Comparison of ENCODE assay signal across 10 cellular contexts in the genomic region with DNA sequence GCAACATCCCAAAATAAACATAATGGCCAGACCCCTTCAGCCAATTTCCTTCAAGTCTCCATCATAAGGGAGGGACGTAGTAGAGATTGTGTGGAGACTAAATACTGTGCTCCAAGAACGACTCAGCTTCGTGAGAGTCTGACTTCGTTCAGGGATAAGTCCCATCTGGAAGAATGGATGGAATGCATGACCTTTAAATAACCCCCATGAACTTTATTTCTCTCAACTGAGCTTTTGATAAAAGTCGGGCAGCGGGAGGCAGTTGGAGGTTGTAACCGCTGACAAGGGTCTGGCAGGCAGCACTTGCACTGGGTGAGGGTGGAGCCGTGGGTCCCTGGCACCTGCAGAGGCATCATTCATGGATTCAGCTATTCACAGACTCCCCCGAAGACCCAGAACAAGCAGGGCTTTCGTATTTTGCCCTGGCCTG.
A peak's percentile ranks its signal among the peaks of the same experiment; 100 is the strongest.
DNase-seq lines count a peak whose midpoint lies in the region; ATAC-seq and TF ChIP-seq lines count a peak whose summit lies in the region.
"Had no signal": no experiment of that assay in that cellular context is flagged by ENCODE, and none has a peak within 500 bp of the region (broad histone marks: within the 10 kb centered on the region; RNA-seq: fewer than 3 reads in every experiment).

No MANE protein-coding gene starts in this region.

- H3K4me3 ChIP-seq in GM23338 (no peak overlapping the region), tibial nerve (no peak overlapping the region)

- H3K27ac Mint-ChIP-seq in GM23338, result peak overlapping the region; percentile 40; the same call in 1 of the 2 replicates
- H3K27ac Mint-ChIP-seq: activated T-helper 17 cell treated with anti-CD3 and anti-CD28 coated beads, Interleukin-2, amount 50 U/mL, for 72 hours had no signal

- H3K27me3 ChIP-seq in GM23338 (ENCODE audit: insufficient read depth) (no peaks in the 10 kb centered on the region), tibial nerve (no peaks in the 10 kb centered on the region)

- 0 out of 2 replicates have a peak, but pooled peaks cover 6% of the 10 kb centered on the region for H3K9me2 ChIP-seq in GM23338 (ENCODE audit: insufficient read depth)

- no peaks in the 10 kb centered on the region; the same call in 2 of the 3 replicates for H3K36me3 Mint-ChIP-seq in GM23338 (ENCODE audit: low read depth)

- H3K4me1 ChIP-seq in GM23338 (ENCODE audit: insufficient read depth), result peaks cover 5% of the 10 kb centered on the region; the same call in 1 of the 2 replicates
- H3K4me1 ChIP-seq in tibial nerve, result peaks cover 0 to 91% (median 66%) of the 10 kb centered on the region in 4 donors

- H3K27me3 Mint-ChIP-seq in GM23338 (ENCODE audit: insufficient read depth, low read depth, poor library complexity), result peaks cover 11% of the 10 kb centered on the region
- H3K27me3 Mint-ChIP-seq: activated T-helper 17 cell treated with anti-CD3 and anti-CD28 coated beads, Interleukin-2, amount 50 U/mL, for 72 hours had no signal

- TF ChIP-seq EP300 in tibial nerve (IDR thresholded peaks at IDR 0.05), result peak in 1 of 2 donors; percentile 55

- H3K79me2 ChIP-seq in GM23338 (replicated peaks; ENCODE audit: insufficient read depth), result no peaks in the 10 kb centered on the region

- no peaks in the 10 kb centered on the region for H3K9me3 ChIP-seq in tibial nerve

- no peak overlapping the region for H3K4me3 Mint-ChIP-seq in GM23338
- H3K4me3 Mint-ChIP-seq: activated T-helper 17 cell treated with anti-CD3 and anti-CD28 coated beads, Interleukin-2, amount 50 U/mL, for 72 hours had no signal

- H3K36me3 ChIP-seq in GM23338 (ENCODE audit: insufficient read depth), result no peaks in the 10 kb centered on the region
- H3K36me3 ChIP-seq in tibial nerve, result no peaks in the 10 kb centered on the region

- no peaks in the 10 kb centered on the region for H4K20me1 ChIP-seq in GM23338 (replicated peaks; ENCODE audit: insufficient read depth)

- no peaks in the 10 kb centered on the region for H3F3A ChIP-seq in GM23338 (replicated peaks; ENCODE audit: low read depth)

- peak; percentile 14 for DNase-seq in GM23338 (ENCODE audit: low spot score)
- DNase-seq in left kidney (ENCODE audit: low read depth, low spot score), result peak; percentile 78
- no peak for DNase-seq in tibial nerve (ENCODE audit: low spot score in 2 of 2)
- no peak for DNase-seq in NCI-H1417 treated with DMSO at 0.1 percent for 48 hours (lab: John Stamatoyannopoulos, UW)
- DNase-seq in midbrain (lab: John Stamatoyannopoulos, UW), result no peak
- no peak for DNase-seq in stimulated activated naive CD8-positive, alpha-beta T cell treated with anti-CD3 and anti-CD28 coated beads, Interleukin-15, Interleukin-2, amounts not matched to agents 100 U/mL and 50 U/mL, for 24 hours

- H2AFZ ChIP-seq in GM23338, result no peak overlapping the region

- H3K4me2 ChIP-seq in GM23338, result no peak overlapping the region

- TF ChIP-seq POLR2A in tibial nerve (IDR thresholded peaks at IDR 0.05), result no peak

- TF ChIP-seq CTCF in GM23338 (conservative IDR thresholded peaks at IDR 0.05; ENCODE audit: low read depth in 2 of 2) (no peak), tibial nerve (IDR thresholded peaks at IDR 0.05) (no peak)

- no peaks in the 10 kb centered on the region; the same call in 2 of the 3 replicates for H3K9me3 Mint-ChIP-seq in GM23338
- H3K9me3 Mint-ChIP-seq: activated T-helper 17 cell treated with anti-CD3 and anti-CD28 coated beads, Interleukin-2, amount 50 U/mL, for 72 hours had no signal

- H3K27ac ChIP-seq in GM23338 (ENCODE audit: low read depth) (no peak overlapping the region), cingulate gyrus (ENCODE audit: low read depth, low read length) (peak overlapping the region; percentile 47), tibial nerve (peak overlapping the region in 3 of 4 donors; percentile 83 to 94 (median 94))
- H3K27ac ChIP-seq: VCaP had no signal

- ATAC-seq in GM23338 (no peak; the same call in 1 of the 3 replicates), GM21619 (IDR thresholded peaks at IDR 0.05; ENCODE audit: unreplicated experiment) (no peak)
- no peak for ATAC-seq in stimulated activated naive CD8-positive, alpha-beta T cell treated with anti-CD3 and anti-CD28 coated beads, Interleukin-15, Interleukin-2, amounts not matched to agents 100 U/mL and 50 U/mL, for 24 hours
- ATAC-seq: activated T-helper 17 cell treated with anti-CD3 and anti-CD28 coated beads, Interleukin-2, amount 50 U/mL, for 72 hours had no signal

- 2 to 21% methylated on average over 10 of the region's 10 CpGs for WGBS in tibial nerve, 2 donors

- H3K4me1 Mint-ChIP-seq in GM23338, result peaks cover 17% of the 10 kb centered on the region

TF ChIP-seq in GM23338, 12 proteins besides CTCF, POLR2A, EP300 and RAD21 (continues in another document):
- TF ChIP-seq EZH2 (IDR thresholded peaks at IDR 0.05; ENCODE audit: low read depth, unreplicated experiment) (no peak), NANOG (IDR thresholded peaks at IDR 0.05; ENCODE audit: borderline replicate concordance) (no peak), POLR2AphosphoS5 (IDR thresholded peaks at IDR 0.05; ENCODE audit: low read depth) (no peak), ZNF331 (CRISPR knock-in tag; IDR thresholded peaks at IDR 0.05; ENCODE audit: low read depth) (no peak), JUNB (IDR thresholded peaks at IDR 0.05; ENCODE audit: unreplicated experiment) (no peak), ZNF114 (CRISPR knock-in tag; IDR thresholded peaks at IDR 0.05) (no peak), STAT1 (IDR thresholded peaks at IDR 0.05; ENCODE audit: unreplicated experiment) (no peak), CREB1 (CRISPR knock-in tag; IDR thresholded peaks at IDR 0.05; ENCODE audit: low read depth) (no peak), EZH2phosphoT487 (IDR thresholded peaks at IDR 0.05; ENCODE audit: unreplicated experiment) (no peak)
- TF ChIP-seq, protein P1, sequence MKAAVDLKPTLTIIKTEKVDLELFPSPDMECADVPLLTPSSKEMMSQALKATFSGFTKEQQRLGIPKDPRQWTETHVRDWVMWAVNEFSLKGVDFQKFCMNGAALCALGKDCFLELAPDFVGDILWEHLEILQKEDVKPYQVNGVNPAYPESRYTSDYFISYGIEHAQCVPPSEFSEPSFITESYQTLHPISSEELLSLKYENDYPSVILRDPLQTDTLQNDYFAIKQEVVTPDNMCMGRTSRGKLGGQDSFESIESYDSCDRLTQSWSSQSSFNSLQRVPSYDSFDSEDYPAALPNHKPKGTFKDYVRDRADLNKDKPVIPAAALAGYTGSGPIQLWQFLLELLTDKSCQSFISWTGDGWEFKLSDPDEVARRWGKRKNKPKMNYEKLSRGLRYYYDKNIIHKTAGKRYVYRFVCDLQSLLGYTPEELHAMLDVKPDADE (IDR thresholded peaks at IDR 0.05), result no peak
- TF ChIP-seq, protein P2, sequence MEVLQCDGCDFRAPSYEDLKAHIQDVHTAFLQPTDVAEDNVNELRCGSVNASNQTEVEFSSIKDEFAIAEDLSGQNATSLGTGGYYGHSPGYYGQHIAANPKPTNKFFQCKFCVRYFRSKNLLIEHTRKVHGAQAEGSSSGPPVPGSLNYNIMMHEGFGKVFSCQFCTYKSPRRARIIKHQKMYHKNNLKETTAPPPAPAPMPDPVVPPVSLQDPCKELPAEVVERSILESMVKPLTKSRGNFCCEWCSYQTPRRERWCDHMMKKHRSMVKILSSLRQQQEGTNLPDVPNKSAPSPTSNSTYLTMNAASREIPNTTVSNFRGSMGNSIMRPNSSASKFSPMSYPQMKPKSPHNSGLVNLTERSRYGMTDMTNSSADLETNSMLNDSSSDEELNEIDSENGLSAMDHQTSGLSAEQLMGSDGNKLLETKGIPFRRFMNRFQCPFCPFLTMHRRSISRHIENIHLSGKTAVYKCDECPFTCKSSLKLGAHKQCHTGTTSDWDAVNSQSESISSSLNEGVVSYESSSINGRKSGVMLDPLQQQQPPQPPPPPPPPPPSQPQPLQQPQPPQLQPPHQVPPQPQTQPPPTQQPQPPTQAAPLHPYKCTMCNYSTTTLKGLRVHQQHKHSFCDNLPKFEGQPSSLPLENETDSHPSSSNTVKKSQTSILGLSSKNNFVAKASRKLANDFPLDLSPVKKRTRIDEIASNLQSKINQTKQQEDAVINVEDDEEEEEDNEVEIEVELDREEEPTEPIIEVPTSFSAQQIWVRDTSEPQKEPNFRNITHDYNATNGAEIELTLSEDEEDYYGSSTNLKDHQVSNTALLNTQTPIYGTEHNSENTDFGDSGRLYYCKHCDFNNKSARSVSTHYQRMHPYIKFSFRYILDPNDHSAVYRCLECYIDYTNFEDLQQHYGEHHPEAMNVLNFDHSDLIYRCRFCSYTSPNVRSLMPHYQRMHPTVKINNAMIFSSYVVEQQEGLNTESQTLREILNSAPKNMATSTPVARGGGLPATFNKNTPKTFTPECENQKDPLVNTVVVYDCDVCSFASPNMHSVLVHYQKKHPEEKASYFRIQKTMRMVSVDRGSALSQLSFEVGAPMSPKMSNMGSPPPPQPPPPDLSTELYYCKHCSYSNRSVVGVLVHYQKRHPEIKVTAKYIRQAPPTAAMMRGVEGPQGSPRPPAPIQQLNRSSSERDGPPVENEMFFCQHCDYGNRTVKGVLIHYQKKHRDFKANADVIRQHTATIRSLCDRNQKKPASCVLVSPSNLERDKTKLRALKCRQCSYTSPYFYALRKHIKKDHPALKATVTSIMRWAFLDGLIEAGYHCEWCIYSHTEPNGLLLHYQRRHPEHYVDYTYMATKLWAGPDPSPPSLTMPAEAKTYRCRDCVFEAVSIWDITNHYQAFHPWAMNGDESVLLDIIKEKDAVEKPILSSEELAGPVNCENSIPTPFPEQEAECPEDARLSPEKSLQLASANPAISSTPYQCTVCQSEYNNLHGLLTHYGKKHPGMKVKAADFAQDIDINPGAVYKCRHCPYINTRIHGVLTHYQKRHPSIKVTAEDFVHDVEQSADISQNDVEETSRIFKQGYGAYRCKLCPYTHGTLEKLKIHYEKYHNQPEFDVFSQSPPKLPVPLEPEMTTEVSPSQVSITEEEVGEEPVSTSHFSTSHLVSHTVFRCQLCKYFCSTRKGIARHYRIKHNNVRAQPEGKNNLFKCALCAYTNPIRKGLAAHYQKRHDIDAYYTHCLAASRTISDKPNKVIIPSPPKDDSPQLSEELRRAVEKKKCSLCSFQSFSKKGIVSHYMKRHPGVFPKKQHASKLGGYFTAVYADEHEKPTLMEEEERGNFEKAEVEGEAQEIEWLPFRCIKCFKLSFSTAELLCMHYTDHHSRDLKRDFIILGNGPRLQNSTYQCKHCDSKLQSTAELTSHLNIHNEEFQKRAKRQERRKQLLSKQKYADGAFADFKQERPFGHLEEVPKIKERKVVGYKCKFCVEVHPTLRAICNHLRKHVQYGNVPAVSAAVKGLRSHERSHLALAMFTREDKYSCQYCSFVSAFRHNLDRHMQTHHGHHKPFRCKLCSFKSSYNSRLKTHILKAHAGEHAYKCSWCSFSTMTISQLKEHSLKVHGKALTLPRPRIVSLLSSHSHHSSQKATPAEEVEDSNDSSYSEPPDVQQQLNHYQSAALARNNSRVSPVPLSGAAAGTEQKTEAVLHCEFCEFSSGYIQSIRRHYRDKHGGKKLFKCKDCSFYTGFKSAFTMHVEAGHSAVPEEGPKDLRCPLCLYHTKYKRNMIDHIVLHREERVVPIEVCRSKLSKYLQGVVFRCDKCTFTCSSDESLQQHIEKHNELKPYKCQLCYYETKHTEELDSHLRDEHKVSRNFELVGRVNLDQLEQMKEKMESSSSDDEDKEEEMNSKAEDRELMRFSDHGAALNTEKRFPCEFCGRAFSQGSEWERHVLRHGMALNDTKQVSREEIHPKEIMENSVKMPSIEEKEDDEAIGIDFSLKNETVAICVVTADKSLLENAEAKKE (CRISPR knock-in tag; IDR thresholded peaks at IDR 0.05), result no peak

Comparison
In these comparisons a context has a peak if more than half of its experiments do, and no peak if none do; other contexts are left out.
1. DNase-seq: peak in GM23338 (single experiment) and left kidney (single experiment); none in tibial nerve (0 of 2), NCI-H1417 treated with DMSO at 0.1 percent for 48 hours (single experiment), midbrain (single experiment) and stimulated activated naive CD8-positive, alpha-beta T cell treated with anti-CD3 and anti-CD28 coated beads, Interleukin-15, Interleukin-2, amounts not matched to agents 100 U/mL and 50 U/mL, for 24 hours (single experiment).